Comparison of ENCODE assay signal across 15 cellular contexts in the genomic region with DNA sequence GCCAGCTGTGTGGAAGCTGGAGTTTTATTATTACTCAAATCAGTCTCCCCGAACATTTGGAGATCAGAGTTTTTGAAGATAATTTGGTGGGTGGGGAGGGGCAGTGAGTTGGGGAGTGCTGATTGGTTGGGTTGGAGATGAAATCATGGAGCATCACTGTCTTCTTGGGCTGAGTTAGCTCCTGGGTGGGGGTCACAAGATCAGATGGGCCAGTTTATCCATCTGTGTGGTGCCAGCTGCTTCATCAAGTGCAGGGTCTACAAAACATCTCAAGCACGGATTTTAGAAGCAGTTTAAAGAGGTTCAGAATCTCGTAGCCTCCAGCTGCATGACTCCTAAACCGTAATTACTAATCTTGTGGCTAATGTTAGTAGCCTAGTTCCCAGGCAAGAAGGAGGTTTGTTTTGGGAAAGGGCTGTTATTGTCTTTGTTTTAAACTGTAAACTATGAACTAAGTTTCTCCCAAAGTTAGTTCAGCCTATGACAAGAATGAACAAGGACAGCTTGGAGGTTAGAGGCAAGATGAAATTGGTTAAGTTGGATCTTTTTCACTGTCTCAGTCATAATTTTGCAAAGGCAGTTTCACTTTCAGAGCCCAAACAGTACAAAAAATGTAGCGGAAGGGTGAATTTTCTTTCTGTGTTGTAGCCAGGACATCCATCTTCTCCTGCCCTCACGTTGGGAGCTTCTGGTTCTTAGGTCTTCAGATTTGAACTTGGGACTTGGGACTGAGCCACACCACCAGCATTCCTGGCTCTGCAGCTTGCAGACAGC. TPM values are rescaled to one million over a fixed set of nuclear protein-coding genes. Genes with fewer than 3 reads are reported as not detected.
A peak's percentile ranks its signal among the peaks of the same experiment; 100 is the strongest.
DNase-seq lines count a peak whose midpoint lies in the region; ATAC-seq and TF ChIP-seq lines count a peak whose summit lies in the region.
"Had no signal": no experiment of that assay in that cellular context is flagged by ENCODE, and none has a peak within 500 bp of the region (broad histone marks: within the 10 kb centered on the region; RNA-seq: fewer than 3 reads in every experiment).

No MANE protein-coding gene starts in this region.

- no peak for DNase-seq in SK-N-SH
- peak; percentile 20 for DNase-seq in MV-4-11 (lab: John Stamatoyannopoulos, UW)
- DNase-seq in effector memory CD8-positive, alpha-beta T cell, result no peak
- DNase-seq in foreskin melanocyte, result no peak
- DNase-seq: colonic mucosa, GF-D8, naive B cell, NCI-H345, substantia nigra had no signal

- ATAC-seq in SK-N-SH treated with all-trans-retinoic acid at 6 μM for 48 hours (no peak), HG02884 (IDR thresholded peaks at IDR 0.05; ENCODE audit: unreplicated experiment) (no peak), GM18907 (IDR thresholded peaks at IDR 0.05; ENCODE audit: unreplicated experiment) (no peak)
- ATAC-seq in effector memory CD8-positive, alpha-beta T cell (replicated peaks), result peak; percentile 44
- no peak for ATAC-seq in stimulated activated memory B cell treated with anti-CD40 and anti-IgM and Interleukin-4, amounts not matched to agents 10 μg/mL and 1 μg/mL and 100 μg/mL, for 72 hours

- TF ChIP-seq EP300 in SK-N-SH (IDR thresholded peaks at IDR 0.05; ENCODE audit: borderline replicate concordance in 1 of 2, low read depth in 1 of 2, low read length in 1 of 2), result no peak

- H3K79me2 ChIP-seq in SK-N-SH (ENCODE audit: insufficient read depth), result no peaks in the 10 kb centered on the region

- H3K9me3 ChIP-seq in SK-N-SH, result no peaks in the 10 kb centered on the region
- H3K9me3 ChIP-seq: colonic mucosa had no signal

- H3K27ac ChIP-seq in SK-N-SH (ENCODE audit: low read depth in 2 of 2, low read length in 1 of 2), result no peak overlapping the region
- H3K27ac ChIP-seq: 22Rv1, colonic mucosa had no signal

- no peaks in the 10 kb centered on the region for H3K27me3 ChIP-seq in SK-N-SH (ENCODE audit: insufficient read depth)
- H3K27me3 ChIP-seq: colonic mucosa had no signal

- no peaks in the 10 kb centered on the region for H4K20me1 ChIP-seq in SK-N-SH (ENCODE audit: insufficient read depth)

- H3K4me1 ChIP-seq in SK-N-SH (ENCODE audit: control insufficient read depth in 1 of 2, insufficient read depth in 2 of 2, low read depth in 1 of 2, low read length in 1 of 2), result peaks cover 0 to 14% of the 10 kb centered on the region in 2 experiments; a peak in 1 of 4 replicates
- H3K4me1 ChIP-seq: colonic mucosa had no signal

- peak overlapping the region; percentile 60; the same call in 1 of the 2 replicates for H2AFZ ChIP-seq in SK-N-SH (ENCODE audit: low read depth)

- H3K27me3 Mint-ChIP-seq in effector memory CD8-positive, alpha-beta T cell, result no peaks in the 10 kb centered on the region
- H3K27me3 Mint-ChIP-seq in stimulated activated memory B cell treated with anti-CD40 and anti-IgM and Interleukin-4, amounts not matched to agents 10 μg/mL and 1 μg/mL and 100 μg/mL, for 72 hours, result no peaks in the 10 kb centered on the region
- H3K27me3 Mint-ChIP-seq: naive B cell had no signal

- no peak overlapping the region for H3K4me3 ChIP-seq in SK-N-SH (ENCODE audit: low read depth in 2 of 2, low read length in 1 of 2)
- H3K4me3 ChIP-seq: colonic mucosa had no signal

- no peaks in the 10 kb centered on the region for H3K36me3 Mint-ChIP-seq in effector memory CD8-positive, alpha-beta T cell (ENCODE audit: insufficient read depth)
- H3K36me3 Mint-ChIP-seq in stimulated activated memory B cell treated with anti-CD40 and anti-IgM and Interleukin-4, amounts not matched to agents 10 μg/mL and 1 μg/mL and 100 μg/mL, for 72 hours, result no peaks in the 10 kb centered on the region
- H3K36me3 Mint-ChIP-seq: naive B cell had no signal

- POLR2A ChIA-PET in SK-N-SH (lab: Yijun Ruan, JAX), result no interaction called here

- no peak overlapping the region for H3K4me2 ChIP-seq in SK-N-SH

- H3F3A ChIP-seq in SK-N-SH (replicated peaks; ENCODE audit: insufficient read depth), result peaks cover 18% of the 10 kb centered on the region

- CTCF ChIA-PET in SK-N-SH (lab: Yijun Ruan, JAX), result no interaction called here

- TF ChIP-seq RAD21 in SK-N-SH (IDR thresholded peaks at IDR 0.05; ENCODE audit: low read length), result no peak

- peaks cover 11 to 18% of the 10 kb centered on the region in 2 donors for H3K4me1 Mint-ChIP-seq in effector memory CD8-positive, alpha-beta T cell (ENCODE audit: low read depth in 2 of 2)
- H3K4me1 Mint-ChIP-seq in stimulated activated memory B cell treated with anti-CD40 and anti-IgM and Interleukin-4, amounts not matched to agents 10 μg/mL and 1 μg/mL and 100 μg/mL, for 72 hours, result peaks cover 19% of the 10 kb centered on the region

- H3K36me3 ChIP-seq in SK-N-SH (replicated peaks in 1 of 2; ENCODE audit: control insufficient read depth in 1 of 2, insufficient read depth in 2 of 2, low read length in 1 of 2), result no peaks in the 10 kb centered on the region
- H3K36me3 ChIP-seq: colonic mucosa had no signal

- TF ChIP-seq CTCF in SK-N-SH (IDR thresholded peaks at IDR 0.05), result no peak

- no peaks in the 10 kb centered on the region for H3K9me3 Mint-ChIP-seq in effector memory CD8-positive, alpha-beta T cell
- no peaks in the 10 kb centered on the region for H3K9me3 Mint-ChIP-seq in stimulated activated memory B cell treated with anti-CD40 and anti-IgM and Interleukin-4, amounts not matched to agents 10 μg/mL and 1 μg/mL and 100 μg/mL, for 72 hours
- H3K9me3 Mint-ChIP-seq: activated T-helper 1 cell treated with anti-CD3 and anti-CD28 coated beads, Interleukin-12 subunit alpha, Interleukin-12 subunit beta, Interleukin-2, Interleukin-4 antibody, amounts not matched to agents 30 ng/mL and 10 ng/mL and 1 ng/mL, durations not matched to agents 14 hours and 24 hours and 36 hours; naive B cell had no signal

- H3K27ac Mint-ChIP-seq in effector memory CD8-positive, alpha-beta T cell, result peak overlapping the region; percentile 89 to 96
- peak overlapping the region; percentile 81 for H3K27ac Mint-ChIP-seq in stimulated activated memory B cell treated with anti-CD40 and anti-IgM and Interleukin-4, amounts not matched to agents 10 μg/mL and 1 μg/mL and 100 μg/mL, for 72 hours
- H3K27ac Mint-ChIP-seq: activated T-helper 1 cell treated with anti-CD3 and anti-CD28 coated beads, Interleukin-12 subunit alpha, Interleukin-12 subunit beta, Interleukin-2, Interleukin-4 antibody, amounts not matched to agents 30 ng/mL and 10 ng/mL and 1 ng/mL, durations not matched to agents 14 hours and 24 hours and 36 hours had no signal

- no peaks in the 10 kb centered on the region for H3K9me2 ChIP-seq in SK-N-SH

- no peak overlapping the region for H3K9ac ChIP-seq in SK-N-SH

- H3K4me3 Mint-ChIP-seq in effector memory CD8-positive, alpha-beta T cell, result peak overlapping the region; percentile 75 to 84
- H3K4me3 Mint-ChIP-seq in stimulated activated memory B cell treated with anti-CD40 and anti-IgM and Interleukin-4, amounts not matched to agents 10 μg/mL and 1 μg/mL and 100 μg/mL, for 72 hours, result peak overlapping the region; percentile 31
- H3K4me3 Mint-ChIP-seq: activated T-helper 1 cell treated with anti-CD3 and anti-CD28 coated beads, Interleukin-12 subunit alpha, Interleukin-12 subunit beta, Interleukin-2, Interleukin-4 antibody, amounts not matched to agents 30 ng/mL and 10 ng/mL and 1 ng/mL, durations not matched to agents 14 hours and 24 hours and 36 hours had no signal

- 95% methylated on average over 5 of the region's 6 CpGs for WGBS in SK-N-SH (ENCODE audit: low lambda C conversion rate)

TF ChIP-seq in SK-N-SH, 30 proteins besides CTCF, POLR2A, EP300 and RAD21 (continues in another document):
- TF ChIP-seq GATA2 (CRISPR knock-in tag; IDR thresholded peaks at IDR 0.05) (no peak), RXRA (IDR thresholded peaks at IDR 0.05; ENCODE audit: borderline replicate concordance, low read depth) (no peak), TCF12 (IDR thresholded peaks at IDR 0.05) (no peak), ZBTB33 (IDR thresholded peaks at IDR 0.05; ENCODE audit: borderline replicate concordance, low read depth) (no peak), SMC3 (IDR thresholded peaks at IDR 0.05; ENCODE audit: low read depth, low read length) (no peak)

TF ChIP-seq in SK-N-SH treated with all-trans-retinoic acid at 6 μM for 48 hours, 23 proteins besides CTCF, POLR2A, EP300 and RAD21 (continues in another document):
- TF ChIP-seq SNAI2 (CRISPR knock-in tag; IDR thresholded peaks at IDR 0.05) (no peak), OSR1 (CRISPR knock-in tag; IDR thresholded peaks at IDR 0.05) (no peak), GLIS3 (CRISPR knock-in tag; IDR thresholded peaks at IDR 0.05) (no peak), POU6F1 (CRISPR knock-in tag; IDR thresholded peaks at IDR 0.05; ENCODE audit: borderline replicate concordance, low read depth) (no peak), CREB5 (CRISPR knock-in tag; IDR thresholded peaks at IDR 0.05; ENCODE audit: low read depth) (no peak), CSDC2 (CRISPR knock-in tag; IDR thresholded peaks at IDR 0.05) (no peak), ESRRG (CRISPR knock-in tag; IDR thresholded peaks at IDR 0.05) (no peak), ZNF70 (CRISPR knock-in tag; IDR thresholded peaks at IDR 0.05) (no peak), TCF4 (CRISPR knock-in tag; IDR thresholded peaks at IDR 0.05; ENCODE audit: borderline replicate concordance) (no peak)

RNA-seq across cellular contexts. Expression of gene KLF6, which starts 43.1 kb away (rescaled TPM):
- polyA plus RNA-seq in SK-N-SH (2012; rRNA removed), result 127 and 148 TPM in 2 replicates
- 72.3 and 76.2 TPM in 2 replicates for polyA plus RNA-seq in SK-N-SH (2012; cell fraction: cytosol; rRNA removed)
- 687 and 844 TPM in 2 replicates for polyA plus RNA-seq in SK-N-SH (2012; cell fraction: nucleus; rRNA removed)
